In genomic region chr18:31983020-31983419, GRCh38 we compare ENCODE assay signal across 28 cellular contexts. TPM values are rescaled to one million over a fixed set of nuclear protein-coding genes. Genes with fewer than 3 reads are reported as not detected.
A peak's percentile ranks its signal among the peaks of the same experiment; 100 is the strongest.
DNase-seq lines count a peak whose midpoint lies in the region; ATAC-seq and TF ChIP-seq lines count a peak whose summit lies in the region.
"Had no signal": no experiment of that assay in that cellular context is flagged by ENCODE, and none has a peak within 500 bp of the region (broad histone marks: within the 10 kb centered on the region; RNA-seq: fewer than 3 reads in every experiment).

No MANE protein-coding gene starts in this region.

- no peak overlapping the region for H2AFZ ChIP-seq in trophoblast cell (ENCODE audit: insufficient read depth, low read length, poor library complexity)

- no peaks in the 10 kb centered on the region for H3K79me2 ChIP-seq in trophoblast cell (ENCODE audit: control insufficient read depth, insufficient read depth, low read length, poor library complexity)

- H3K18ac ChIP-seq in trophoblast cell (ENCODE audit: low read length), result no peak overlapping the region

- intact Hi-C loops in CD4-positive, alpha-beta memory T cell (cut with micrococcal nuclease), result no loop called here
- intact Hi-C loops in right cardiac atrium (cut with DNase I), result no loop called here

- H4K91ac ChIP-seq in trophoblast cell (ENCODE audit: low read depth, low read length), result no peak overlapping the region

- no peak overlapping the region for H3K14ac ChIP-seq in trophoblast cell (ENCODE audit: low read length)

- no peak overlapping the region for H3K9ac ChIP-seq in trophoblast cell (ENCODE audit: low read length)

- no peak overlapping the region for H2BK12ac ChIP-seq in trophoblast cell (ENCODE audit: low read length)

- no peaks in the 10 kb centered on the region for H3K79me1 ChIP-seq in trophoblast cell (ENCODE audit: low read length)

- peaks cover 0 to 3% of the 10 kb centered on the region in 2 donors for H3K36me3 Mint-ChIP-seq in CD4-positive, alpha-beta memory T cell
- no peaks in the 10 kb centered on the region; the same call in 1 of the 2 replicates for H3K36me3 Mint-ChIP-seq in HFFc6 (ENCODE audit: low read depth)

- no peaks in the 10 kb centered on the region for H3K27me3 Mint-ChIP-seq in CD4-positive, alpha-beta memory T cell
- peaks cover 5% of the 10 kb centered on the region for H3K27me3 Mint-ChIP-seq in HFFc6 (ENCODE audit: insufficient read depth)
- H3K27me3 Mint-ChIP-seq: activated naive CD4-positive, alpha-beta T cell treated with anti-CD3 and anti-CD28 coated beads, Interleukin-2, amount 50 U/mL, for 24 hours; CD4-positive, alpha-beta T cell; stimulated activated naive CD8-positive, alpha-beta T cell treated with anti-CD3 and anti-CD28 coated beads, Interleukin-15, Interleukin-2, amounts not matched to agents 100 ng/mL and 50 ng/mL, for 24 hours had no signal

- peak overlapping the region in 5 of 7 donors; percentile 22 to 90 (median 35) for H3K27ac Mint-ChIP-seq in CD4-positive, alpha-beta memory T cell
- no peak overlapping the region for H3K27ac Mint-ChIP-seq in HFFc6
- H3K27ac Mint-ChIP-seq: activated naive CD4-positive, alpha-beta T cell treated with anti-CD3 and anti-CD28 coated beads, Interleukin-2, amount 50 U/mL, for 24 hours; activated T-helper 2 cell treated with anti-CD3 and anti-CD28 coated beads, Interferon-gamma antibody, Interleukin-2, Interleukin-4, amounts not matched to agents 10 μg/mL and 5 μg/mL and 100 μg/mL, durations not matched to agents 14 hours and 24 hours and 36 hours; CD4-positive, alpha-beta T cell; stimulated activated naive CD8-positive, alpha-beta T cell treated with anti-CD3 and anti-CD28 coated beads, Interleukin-15, Interleukin-2, amounts not matched to agents 100 ng/mL and 50 ng/mL, for 24 hours had no signal

- H3K9me3 ChIP-seq in CD4-positive, alpha-beta memory T cell (ENCODE audit: control insufficient read depth in 1 of 2, low read length in 2 of 2), result peaks cover 0 to 7% of the 10 kb centered on the region in 2 donors
- H3K9me3 ChIP-seq in right cardiac atrium (ENCODE audit: control insufficient read depth, low read length) (no peaks in the 10 kb centered on the region), trophoblast cell (ENCODE audit: insufficient read depth, low read depth, low read length) (peaks cover 8% of the 10 kb centered on the region)
- H3K9me3 ChIP-seq: ovary had no signal

- H2BK5ac ChIP-seq in trophoblast cell (ENCODE audit: low read depth, low read length, poor library complexity), result no peak overlapping the region

- no peak for TF ChIP-seq CTCF in HFFc6 (IDR thresholded peaks at IDR 0.05)

- H3K36me3 ChIP-seq in CD4-positive, alpha-beta memory T cell (ENCODE audit: insufficient read depth, low read length), result no peaks in the 10 kb centered on the region
- H3K36me3 ChIP-seq in trophoblast cell (ENCODE audit: control insufficient read depth in 1 of 2, insufficient read depth in 2 of 2, low read length in 2 of 2), result no peaks in the 10 kb centered on the region
- H3K36me3 ChIP-seq: ovary had no signal

- peak overlapping the region in 1 of 8 donors; percentile 78 for H3K4me3 Mint-ChIP-seq in CD4-positive, alpha-beta memory T cell
- H3K4me3 Mint-ChIP-seq in HFFc6, result no peak overlapping the region
- H3K4me3 Mint-ChIP-seq: activated naive CD4-positive, alpha-beta T cell treated with anti-CD3 and anti-CD28 coated beads, Interleukin-2, amount 50 U/mL, for 24 hours; CD4-positive, alpha-beta T cell; neural crest cell; stimulated activated naive CD8-positive, alpha-beta T cell treated with anti-CD3 and anti-CD28 coated beads, Interleukin-15, Interleukin-2, amounts not matched to agents 100 ng/mL and 50 ng/mL, for 24 hours had no signal

- peaks cover 24 to 36% (median 28%) of the 10 kb centered on the region in 4 donors for H3K4me1 Mint-ChIP-seq in CD4-positive, alpha-beta memory T cell
- no peaks in the 10 kb centered on the region for H3K4me1 Mint-ChIP-seq in HFFc6 (ENCODE audit: low read depth)
- H3K4me1 Mint-ChIP-seq: neural crest cell had no signal

- H3K4me1 ChIP-seq in CD4-positive, alpha-beta memory T cell (ENCODE audit: insufficient read depth, low read length), result peaks cover 29% of the 10 kb centered on the region
- H3K4me1 ChIP-seq in right cardiac atrium (ENCODE audit: control insufficient read depth, insufficient read depth, low read length) (peaks cover 2% of the 10 kb centered on the region), trophoblast cell (ENCODE audit: control insufficient read depth in 1 of 2, insufficient read depth in 2 of 2, low read length in 2 of 2) (no peaks in the 10 kb centered on the region)
- H3K4me1 ChIP-seq: A549 had no signal

- H4K8ac ChIP-seq in trophoblast cell (ENCODE audit: low read depth, low read length), result no peak overlapping the region

- ATAC-seq in right cardiac atrium, result peak; percentile 64 to 81
- ATAC-seq: A549 had no signal

- no peak for DNase-seq in CD4-positive, alpha-beta memory T cell
- DNase-seq in dermis blood vessel endothelial cell (peak; percentile 19), right cardiac atrium (no peak), trophoblast cell (no peak), HUDEP-2 (lab: John Stamatoyannopoulos, UW; ENCODE audit: unreplicated experiment in 76 of 76) (no peak), HFFc6 (no peak), NCI-H1105 (lab: John Stamatoyannopoulos, UW) (no peak), NCI-H1694 treated with DMSO at 0.1 percent for 48 hours (lab: John Stamatoyannopoulos, UW) (no peak)
- DNase-seq: AML-193; amniotic stem cell; CD4-positive, alpha-beta T cell; DMS 273 treated with DMSO at 0.1 percent for 48 hours; effector CD8-positive, alpha-beta T cell; EL; GOT3; KG1; MM.1S; NCI-H1417; NCI-H2029 treated with DMSO at 0.1 percent for 48 hours; NCI-H524; ovary; SHP77 treated with DMSO at 0.1 percent for 48 hours; stimulated activated CD4-positive, alpha-beta T cell treated with anti-CD3 and anti-CD28 coated beads, Interleukin-2, amount 100 ng/mL, for 24 hours had no signal

- H3K27ac ChIP-seq in CD4-positive, alpha-beta memory T cell (ENCODE audit: low read depth, low read length), result no peak overlapping the region
- H3K27ac ChIP-seq in right cardiac atrium (ENCODE audit: low read length) (peak overlapping the region; percentile 54), trophoblast cell (ENCODE audit: low read depth, low read length) (no peak overlapping the region)
- H3K27ac ChIP-seq: A549, ovary had no signal

- CTCF ChIA-PET in CD4-positive, alpha-beta memory T cell (lab: Charles Lee; ENCODE audit: partially characterized antibody), result interaction anchor here (3.2 kb wide), 1 partner anchor 36 kb away, joined by 19 read pairs; the partner anchor contains the start of gene RNF125

- no peak overlapping the region for H2AK5ac ChIP-seq in trophoblast cell (ENCODE audit: low read length)

- no peak overlapping the region for H3K4me2 ChIP-seq in trophoblast cell (ENCODE audit: low read length)
- H3K4me2 ChIP-seq: A549 had no signal

- peaks cover 0 to 15% (median 12%) of the 10 kb centered on the region in 8 donors for H3K9me3 Mint-ChIP-seq in CD4-positive, alpha-beta memory T cell
- peaks cover 7% of the 10 kb centered on the region for H3K9me3 Mint-ChIP-seq in HFFc6

- H3K4me3 ChIP-seq in CD4-positive, alpha-beta memory T cell (ENCODE audit: low read length in 2 of 2), result no peak overlapping the region
- H3K4me3 ChIP-seq in right cardiac atrium (ENCODE audit: low read length) (no peak overlapping the region), trophoblast cell (ENCODE audit: low read depth, low read length) (no peak overlapping the region)
- H3K4me3 ChIP-seq: A549, ovary had no signal

- no peak overlapping the region for H4K12ac ChIP-seq in trophoblast cell (ENCODE audit: low read depth, low read length)

- 51% methylated on average over 3 of the region's 3 CpGs for WGBS in right cardiac atrium
- no CpG with 5 or more reads among the region's 3 CpGs for WGBS in trophoblast cell (ENCODE audit: extremely low coverage, insufficient coverage, insufficient read length)

- H3K4ac ChIP-seq in trophoblast cell (ENCODE audit: low read depth, low read length), result no peak overlapping the region

- H2BK120ac ChIP-seq in trophoblast cell (ENCODE audit: insufficient read depth, low read length, poor library complexity), result no peak overlapping the region

- POLR2A ChIA-PET in CD4-positive, alpha-beta memory T cell (lab: Charles Lee; ENCODE audit: partially characterized antibody), result interaction anchor here (0.6 to 4.3 kb wide), 5 partner anchors 36 to 109 kb away, joined by 4 to 38 read pairs (median 5); partner anchors contain the start of genes RNF125, RNF138 and TRAPPC8

- H3K23ac ChIP-seq in trophoblast cell (ENCODE audit: low read length), result peak overlapping the region; percentile 46

- H3K27me3 ChIP-seq in CD4-positive, alpha-beta memory T cell (ENCODE audit: insufficient read depth, low read length), result no peaks in the 10 kb centered on the region
- H3K27me3 ChIP-seq in right cardiac atrium (ENCODE audit: control insufficient read depth, insufficient read depth) (no peaks in the 10 kb centered on the region), trophoblast cell (ENCODE audit: insufficient read depth, low read length) (no peaks in the 10 kb centered on the region)
- H3K27me3 ChIP-seq: ovary had no signal

RNA-seq across cellular contexts. Expression of gene RNF125, which starts 35.6 kb away (rescaled TPM):
- 10 to 100 TPM; 38.2 to 40.3 TPM for total RNA-seq in CD4-positive, alpha-beta memory T cell
- 10 to 100 TPM; 62.8 to 82.7 TPM for polyA plus RNA-seq in CD4-positive, alpha-beta memory T cell
- 4.3 and 9.4 TPM in 2 replicates for total RNA-seq in dermis blood vessel endothelial cell
- 1 to 10 TPM; 1.1 to 2.4 (median 1.9) TPM for total RNA-seq in right cardiac atrium
- polyA plus RNA-seq in right cardiac atrium, result 2.7 TPM
- polyA plus RNA-seq in trophoblast cell (2013), result 0.23 and 0.36 TPM in 2 replicates
- total RNA-seq in HFFc6 (2021; fragmentation: NEBNext Ultra II Directional; extraction: Animal tissue kit (Norgen Biotek cat#: 25700)), result under 1 TPM; 0.12 to 0.66 (median 0.22) TPM

RNA-seq across cellular contexts. Expression of gene TRAPPC8, which starts 40.1 kb away (rescaled TPM):
- total RNA-seq in CD4-positive, alpha-beta memory T cell, result 10 to 100 TPM; 59.4 to 66.3 TPM
- polyA plus RNA-seq in CD4-positive, alpha-beta memory T cell, result 10 to 100 TPM; 15.3 to 27.6 TPM
- total RNA-seq in dermis blood vessel endothelial cell (62.8 and 79.9 TPM in 2 replicates), right cardiac atrium (10 to 100 TPM; 30.3 to 33.6 (median 32.0) TPM)
- 18.6 TPM for polyA plus RNA-seq in right cardiac atrium
- polyA plus RNA-seq in trophoblast cell (2013), result 29.6 and 30.8 TPM in 2 replicates
- total RNA-seq in HFFc6 (2021; fragmentation: NEBNext Ultra II Directional; extraction: Animal tissue kit (Norgen Biotek cat#: 25700)), result 10 to 100 TPM; 26.0 to 31.4 (median 29.1) TPM
